In the genomic region with DNA sequence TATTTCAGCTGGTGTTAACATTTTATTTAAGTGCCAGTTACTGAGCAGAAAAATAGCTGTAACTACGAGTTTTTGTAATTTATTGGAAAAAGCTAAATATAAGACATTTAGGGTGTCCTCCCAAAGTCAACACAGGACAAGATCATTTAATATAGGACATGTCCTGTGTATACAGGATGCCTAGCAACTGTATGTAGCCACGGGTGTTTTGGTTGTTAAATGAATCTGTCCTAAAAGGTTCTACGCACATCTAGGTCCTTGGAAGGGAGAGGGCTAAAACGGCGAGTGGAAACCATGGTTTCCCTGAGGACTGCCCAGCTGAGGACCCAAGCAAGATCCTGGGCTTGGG, we compare ENCODE assay signal across 8 cellular contexts. TPM values are rescaled to one million over a fixed set of nuclear protein-coding genes. Genes with fewer than 3 reads are reported as not detected.
DNase-seq lines count a peak whose midpoint lies in the region; ATAC-seq, FAIRE-seq and TF ChIP-seq lines count a peak whose summit lies in the region.

No MANE protein-coding gene starts in this region.

- TF ChIP-seq CTCF in left lung (IDR thresholded peaks at IDR 0.05) (no peak), thyroid gland (IDR thresholded peaks at IDR 0.05) (no peak)

- FAIRE-seq in GM18507 (lab: Jason Lieb, UNC): peak; percentile 18

- H3K9me3 ChIP-seq in left lung (no peaks in the 10 kb centered on the region), thyroid gland (no peaks in the 10 kb centered on the region)

- DNase-seq in GM18507 (ENCODE audit: extremely low spot score, insufficient read length, low read depth) (no peak), left lung (no peak), thyroid gland (no peak), activated gamma-delta T cell treated with Interleukin-2 at 50 U/mL for 16 hours (no peak)
- DNase-seq in effector CD4-positive, alpha-beta T cell: no peak

- TF ChIP-seq POLR2A in thyroid gland (IDR thresholded peaks at IDR 0.05): no peak

- H3K36me3 ChIP-seq in left lung (peaks cover 0 to 18% of the 10 kb centered on the region in 2 donors), thyroid gland (peaks cover 0 to 3% of the 10 kb centered on the region in 2 donors)

- no peaks in the 10 kb centered on the region for H3K27me3 ChIP-seq in left lung
- H3K27me3 ChIP-seq in thyroid gland: no peaks in the 10 kb centered on the region

- peak; percentile 28 for ATAC-seq in HG03159 (IDR thresholded peaks at IDR 0.05; ENCODE audit: unreplicated experiment)
- ATAC-seq in left lung: no peak
- no peak for ATAC-seq in HG03025 (IDR thresholded peaks at IDR 0.05; ENCODE audit: low FRiP score, unreplicated experiment)

- 26 to 29% methylated on average over 5 of the region's 5 CpGs for WGBS in thyroid gland, 2 donors

- H3K4me3 ChIP-seq in left lung (peak overlapping the region; percentile 71 to 74), thyroid gland (replicated peaks in 1 of 3) (peak overlapping the region; percentile 78 to 99 (median 90))

- peak overlapping the region; percentile 94 for H3K27ac ChIP-seq in angular gyrus (ENCODE audit: low read depth, low read length)
- peak overlapping the region; percentile 82 to 88 for H3K27ac ChIP-seq in left lung
- H3K27ac ChIP-seq in thyroid gland: peak overlapping the region; percentile 75 to 90 (median 85)

- intact Hi-C loops in left lung (cut with DNase I): no loop called here
- intact Hi-C loops in thyroid gland (cut with DNase I): loop anchor here (10.0 kb wide), 1 partner anchor 59 kb away; no protein-coding TSS in a partner anchor

- H3K4me1 ChIP-seq in left lung (peaks cover 7 to 33% of the 10 kb centered on the region in 2 donors), thyroid gland (peaks cover 0 to 19% of the 10 kb centered on the region in 2 donors)

RNA-seq across cellular contexts. Expression of a gene that starts 0.6 kb away (rescaled TPM):
- total RNA-seq in left lung: 10 to 100 TPM; 17.6 to 22.6 TPM
- total RNA-seq in thyroid gland: 10 to 100 TPM; 15.8 to 28.1 (median 23.4) TPM

RNA-seq across cellular contexts. Expression of a gene that starts 18.4 kb away (rescaled TPM):
- 1 to 10 TPM; 5.5 to 6.0 TPM for total RNA-seq in left lung
- 1 to 10 TPM; 5.6 to 8.6 (median 7.0) TPM for total RNA-seq in thyroid gland

RNA-seq across cellular contexts. Expression of a gene that starts 47.3 kb away (rescaled TPM):
- total RNA-seq in left lung (1 to 10 TPM; 6.9 TPM), thyroid gland (10 to 100 TPM in 1 of 4 donors, 1 to 10 TPM in 3; 8.2 to 10.2 (median 9.7) TPM)
